In the genomic region with DNA sequence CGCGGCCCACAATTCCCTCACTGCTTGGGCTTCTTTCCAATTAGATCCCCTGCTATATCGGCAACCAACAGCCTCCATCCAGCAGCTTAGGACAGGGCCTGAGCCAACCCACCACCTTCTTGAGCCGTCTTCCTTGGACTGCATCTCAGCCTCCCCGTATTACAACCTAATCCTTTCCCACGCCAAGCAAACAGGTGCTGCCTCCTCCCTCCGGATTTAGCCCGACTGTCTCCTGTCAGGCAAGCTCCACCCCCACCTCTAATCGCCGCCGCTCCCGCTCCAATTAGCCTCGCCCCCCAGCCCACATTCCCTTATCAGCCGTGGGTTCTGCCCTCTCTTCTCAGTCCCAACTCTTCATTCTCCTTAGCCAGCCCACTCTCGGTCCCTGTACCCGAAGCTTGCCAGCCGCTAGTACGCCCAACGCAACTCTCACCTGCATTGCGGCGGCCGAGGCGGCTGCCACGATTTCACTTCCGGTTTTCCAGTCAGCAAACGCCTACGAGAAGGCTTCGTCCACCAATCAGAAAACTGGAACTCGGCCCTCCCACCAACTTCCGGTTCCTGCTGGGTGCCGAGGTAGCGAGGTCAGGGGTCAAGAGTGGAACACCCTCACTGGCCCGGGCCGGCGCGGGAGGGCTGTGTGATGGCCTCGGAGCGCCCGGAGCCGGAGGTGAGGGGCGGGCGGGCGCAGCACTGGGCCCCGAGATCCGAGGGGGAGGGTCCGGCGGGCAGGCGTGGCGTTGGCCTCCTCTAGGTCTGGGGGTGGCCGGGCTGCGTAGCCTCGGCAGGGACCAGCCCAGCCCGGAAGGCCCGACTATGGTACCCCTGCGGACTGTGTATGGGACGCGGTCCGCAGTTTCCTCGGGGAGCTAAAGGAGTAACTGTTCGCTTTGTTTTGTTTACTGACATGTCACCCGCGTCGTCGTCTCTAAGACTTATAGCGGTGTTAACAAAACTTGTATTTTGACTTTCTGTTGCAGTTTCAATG, we compare ENCODE assay signal across 8 cellular contexts. TPM values are rescaled to one million over a fixed set of nuclear protein-coding genes. Genes with fewer than 3 reads are reported as not detected.
DNase-seq lines count a peak whose midpoint lies in the region; ATAC-seq, FAIRE-seq and TF ChIP-seq lines count a peak whose summit lies in the region.

A gene with protein sequence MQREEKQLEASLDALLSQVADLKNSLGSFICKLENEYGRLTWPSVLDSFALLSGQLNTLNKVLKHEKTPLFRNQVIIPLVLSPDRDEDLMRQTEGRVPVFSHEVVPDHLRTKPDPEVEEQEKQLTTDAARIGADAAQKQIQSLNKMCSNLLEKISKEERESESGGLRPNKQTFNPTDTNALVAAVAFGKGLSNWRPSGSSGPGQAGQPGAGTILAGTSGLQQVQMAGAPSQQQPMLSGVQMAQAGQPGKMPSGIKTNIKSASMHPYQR (minus strand): TSS at position 475 of the 988 bp plus-strand sequence. CDS start 36 bp downstream, at position 439.
SZT2 (plus strand) TSS at position 574 of the 988 bp plus-strand sequence; CDS start at position 644, 70 bp downstream.

- H3K27me3 ChIP-seq in bronchial epithelial cell (ENCODE audit: control insufficient read depth, insufficient read depth, low read length) (no peaks in the 10 kb centered on the region), small intestine (ENCODE audit: control insufficient read depth in 2 of 2, insufficient read depth in 2 of 2, low read length in 2 of 2) (no peaks in the 10 kb centered on the region)

- H3K4me3 ChIP-seq in AG04449 (ENCODE audit: low read depth, low read length) (peak within 1 kb of the TSS; percentile 98), bronchial epithelial cell (ENCODE audit: low read depth, low read length) (peak within 1 kb of the TSS; percentile 74), small intestine (ENCODE audit: low read depth in 1 of 2, low read length in 2 of 2) (peak within 1 kb of the TSS; percentile 88 to 97)

- H3K36me3 ChIP-seq in bronchial epithelial cell (ENCODE audit: control insufficient read depth, insufficient read depth, low read length): peaks cover 15% of the 10 kb centered on the region
- peaks cover 11 to 12% of the 10 kb centered on the region in 2 donors for H3K36me3 ChIP-seq in small intestine (ENCODE audit: control insufficient read depth in 2 of 2, insufficient read depth in 2 of 2, low read length in 2 of 2)

- CTCF ChIA-PET in AG04449 (lab: Yijun Ruan, JAX): interaction anchor here (0.8 to 4.5 kb wide), 12 partner anchors 9 to 165 kb away, joined by 3 to 32 read pairs (median 4); no protein-coding TSS in a partner anchor
- CTCF ChIA-PET in WTC11 (lab: Charles Lee): interaction anchor here (0.6 to 2.4 kb wide), 10 partner anchors 14 to 622 kb away, joined by 3 to 8 read pairs (median 4); partner anchors contain the start of genes C1orf210, C1orf50, CDC20 and ELOVL1

- peaks cover 2 to 8% of the 10 kb centered on the region in 2 donors for H3K4me1 ChIP-seq in small intestine (ENCODE audit: control insufficient read depth in 2 of 2, insufficient read depth in 1 of 2, low read depth in 1 of 2, low read length in 1 of 2)

- no peaks in the 10 kb centered on the region for H3K9me3 Mint-ChIP-seq in WTC11

- TF ChIP-seq CTCF in AG04449 (IDR thresholded peaks at IDR 0.05; ENCODE audit: insufficient read depth, low read length, missing control alignments): no peak
- no peak for TF ChIP-seq CTCF in WTC11 (IDR thresholded peaks at IDR 0.05)
- no peak for TF ChIP-seq CTCF in bronchial epithelial cell (IDR thresholded peaks at IDR 0.05; ENCODE audit: insufficient read depth, low read length, severe bottlenecking)

- FAIRE-seq in bronchial epithelial cell (lab: Jason Lieb, UNC): no peak
- FAIRE-seq in small intestine (lab: Jason Lieb, UNC): no peak

- no peaks in the 10 kb centered on the region for H3K9me3 ChIP-seq in small intestine (ENCODE audit: control insufficient read depth, low read depth)

- POLR2A ChIA-PET in AG04449 (lab: Yijun Ruan, JAX): interaction anchor here (0.7 to 1.8 kb wide), 7 partner anchors 11 to 160 kb away, joined by 3 to 8 read pairs (median 6); partner anchors contain the start of gene ELOVL1
- POLR2A ChIA-PET in WTC11 (lab: Charles Lee): interaction anchor here (0.6 to 2.5 kb wide), 5 partner anchors 10 to 119 kb away, joined by 3 to 17 read pairs (median 4); partner anchors contain the start of genes CDC20 and ELOVL1

- H3K27ac Mint-ChIP-seq in WTC11: peak within 1 kb of the TSS; percentile 99

- peaks cover 19% of the 10 kb centered on the region for H3K4me1 Mint-ChIP-seq in WTC11

- DNase-seq in AG04449 (ENCODE audit: low read depth, low spot score) (peak; percentile 40), NCI-H226 (peak; percentile 95), WTC11 (ENCODE audit: low spot score) (peak; percentile 98), bronchial epithelial cell (ENCODE audit: low read depth) (peak; percentile 90), iPS-NIHi11 (ENCODE audit: low spot score) (peak; percentile 98), small intestine (peak; percentile 97)

- ATAC-seq in GM18909 (IDR thresholded peaks at IDR 0.05; ENCODE audit: poor library complexity, unreplicated experiment) (peak; percentile 91), HG03159 (IDR thresholded peaks at IDR 0.05; ENCODE audit: unreplicated experiment) (peak; percentile 86), WTC11 (peak; percentile 98)

- WGBS in small intestine, 3 donors: 0 to 1% (median 1%) methylated on average over 62 to 65 of the region's 65 CpGs

- no peaks in the 10 kb centered on the region; the same call in 1 of the 2 replicates for H3K27me3 Mint-ChIP-seq in WTC11 (ENCODE audit: low read depth)

- H3K36me3 Mint-ChIP-seq in WTC11: peaks cover 22% of the 10 kb centered on the region

- peak within 1 kb of the TSS; percentile 79 to 94 for H3K27ac ChIP-seq in small intestine (ENCODE audit: low read depth in 1 of 2, low read length in 1 of 2)

- H3K4me3 Mint-ChIP-seq in WTC11: peak within 1 kb of the TSS; percentile 99

TF ChIP-seq in WTC11, 78 proteins besides CTCF, POLR2A, EP300 and RAD21 (continues in another document):
- TF ChIP-seq ZBTB21 (CRISPR knock-in tag; IDR thresholded peaks at IDR 0.05; ENCODE audit: borderline replicate concordance): no peak
- no peak for TF ChIP-seq NR3C1 (CRISPR knock-in tag; conservative IDR thresholded peaks at IDR 0.05; ENCODE audit: low read depth)
- TF ChIP-seq ESRRA (CRISPR knock-in tag; IDR thresholded peaks at IDR 0.05; ENCODE audit: borderline replicate concordance): no peak
- no peak for TF ChIP-seq JUN (CRISPR knock-in tag; IDR thresholded peaks at IDR 0.05)
- no peak for TF ChIP-seq MXD4 (CRISPR knock-in tag; IDR thresholded peaks at IDR 0.05; ENCODE audit: borderline replicate concordance)
- no peak for TF ChIP-seq PRDM15 (CRISPR knock-in tag; IDR thresholded peaks at IDR 0.05)
- TF ChIP-seq RORB (CRISPR knock-in tag; IDR thresholded peaks at IDR 0.05): no peak

RNA-seq across cellular contexts. Expression of the first gene that starts in this region (rescaled TPM):
- total RNA-seq in WTC11 (2021): 17.7 to 19.5 TPM (median 18.0 TPM) in 3 replicates
- total RNA-seq in bronchial epithelial cell: 78.1 and 83.2 TPM in 2 replicates
- polyA plus RNA-seq in small intestine: 10 to 100 TPM; 36.6 to 40.3 (median 38.9) TPM

RNA-seq across cellular contexts. Expression of gene SZT2, which starts in this region (rescaled TPM):
- total RNA-seq in WTC11 (2021) (20.2 to 28.4 TPM (median 21.5 TPM) in 3 replicates), bronchial epithelial cell (12.6 and 16.5 TPM in 2 replicates)
- 10 to 100 TPM in 2 of 3 donors, 1 to 10 TPM in 1; 8.9 to 21.5 (median 16.5) TPM for polyA plus RNA-seq in small intestine

Comparison
In these comparisons a context has a peak if more than half of its experiments do, and no peak if none do; other contexts are left out.
1. Peak in every context shown above with its lines: DNase-seq, ATAC-seq, H3K4me3 ChIP-seq and H3K27ac ChIP-seq.
2. DNase-seq: peak in every context shown above with its lines; median percentile 98 in WTC11; 98 in iPS-NIHi11; 97 in small intestine; 95 in NCI-H226; 90 in bronchial epithelial cell; 40 in AG04449.